13 cellular contexts compared by ENCODE assay signal in the genomic region with DNA sequence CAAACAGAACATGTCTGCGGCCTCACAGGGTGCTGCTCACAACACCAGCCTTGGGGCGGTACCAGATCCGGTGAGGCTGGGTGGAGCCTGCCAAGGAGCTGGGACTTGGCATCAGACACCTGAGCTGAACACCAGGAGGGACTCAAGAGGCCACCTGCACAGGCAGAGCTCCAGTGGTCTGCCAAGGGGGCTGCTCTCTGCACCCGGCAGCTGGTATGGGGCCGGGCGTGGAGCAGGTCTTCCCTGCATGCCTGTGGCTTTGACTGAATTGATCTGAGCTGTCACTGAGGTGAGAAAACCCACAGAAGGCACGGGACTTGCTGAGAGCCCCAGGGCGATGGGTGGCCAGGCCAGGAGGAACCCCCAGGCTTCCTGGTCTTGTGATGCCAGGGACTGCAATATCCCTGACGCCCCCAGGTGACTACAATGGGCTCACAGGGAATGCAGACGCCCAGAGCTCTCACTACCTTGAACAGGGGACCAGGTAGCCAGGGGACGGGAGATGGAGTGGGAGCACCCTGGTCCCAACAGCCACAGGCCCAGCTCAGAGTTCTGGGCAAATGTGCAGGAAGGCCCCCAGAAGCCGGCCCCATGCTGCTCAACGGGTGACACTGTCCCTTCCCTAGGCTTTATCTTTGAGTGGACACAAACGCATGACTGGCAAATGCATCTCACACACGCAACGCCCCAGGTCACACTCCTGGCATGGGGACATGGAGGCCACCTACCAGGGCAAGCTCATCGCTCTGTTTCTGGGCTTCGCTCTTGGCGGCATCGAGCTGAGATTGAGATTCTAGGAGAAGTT. TPM values are rescaled to one million over a fixed set of nuclear protein-coding genes. Genes with fewer than 3 reads are reported as not detected.
DNase-seq lines count a peak whose midpoint lies in the region; ATAC-seq and TF ChIP-seq lines count a peak whose summit lies in the region.
"Had no signal": no experiment of that assay in that cellular context is flagged by ENCODE, and none has a peak within 500 bp of the region (broad histone marks: within the 10 kb centered on the region; RNA-seq: fewer than 3 reads in every experiment).

No MANE protein-coding gene starts in this region.

- H3K27me3 Mint-ChIP-seq in activated T-helper 17 cell treated with anti-CD3 and anti-CD28 coated beads, Interleukin-2, amount 50 U/mL, for 72 hours, result no peaks in the 10 kb centered on the region
- H3K27me3 Mint-ChIP-seq in effector memory CD8-positive, alpha-beta T cell, result no peaks in the 10 kb centered on the region

- H3K4me2 ChIP-seq in HCT116 (ENCODE audit: low read length), result no peak overlapping the region

- no peak overlapping the region for H3K9ac ChIP-seq in HCT116 (ENCODE audit: low read length)

- H3K27ac Mint-ChIP-seq in activated T-helper 17 cell treated with anti-CD3 and anti-CD28 coated beads, Interleukin-2, amount 50 U/mL, for 72 hours, result peak overlapping the region; percentile 20
- peak overlapping the region in 1 of 2 donors; percentile 10 for H3K27ac Mint-ChIP-seq in effector memory CD8-positive, alpha-beta T cell
- H3K27ac Mint-ChIP-seq: activated T-helper 2 cell treated with anti-CD3 and anti-CD28 coated beads, Interferon-gamma antibody, Interleukin-2, Interleukin-4, amounts not matched to agents 10 μg/mL and 5 μg/mL and 100 μg/mL, durations not matched to agents 14 hours and 24 hours and 36 hours had no signal

- H3K4me3 Mint-ChIP-seq in activated T-helper 17 cell treated with anti-CD3 and anti-CD28 coated beads, Interleukin-2, amount 50 U/mL, for 72 hours, result no peak overlapping the region
- no peak overlapping the region for H3K4me3 Mint-ChIP-seq in effector memory CD8-positive, alpha-beta T cell

- TF ChIP-seq POLR2A in HCT116 (IDR thresholded peaks at IDR 0.05; ENCODE audit: borderline replicate concordance, extremely low read depth, insufficient read depth, insufficient read length), result no peak

- no peak overlapping the region for H3K27ac ChIP-seq in HCT116 (ENCODE audit: low read depth, low read length)
- H3K27ac ChIP-seq: psoas muscle, suprapubic skin had no signal

- H3K79me2 ChIP-seq in HCT116 (ENCODE audit: insufficient read depth, low read length), result no peaks in the 10 kb centered on the region

- peaks cover 16 to 28% of the 10 kb centered on the region in 2 experiments; a peak in 3 of 4 replicates for H3K36me3 ChIP-seq in HCT116 (ENCODE audit: control insufficient read depth in 1 of 2, insufficient read depth in 2 of 2, low read length in 2 of 2)

- ATAC-seq in HCT116 (peak; percentile 18), HG03378 (IDR thresholded peaks at IDR 0.05; ENCODE audit: unreplicated experiment) (no peak)
- ATAC-seq in activated T-helper 17 cell treated with anti-CD3 and anti-CD28 coated beads, Interleukin-2, amount 50 U/mL, for 72 hours (replicated peaks), result no peak
- no peak for ATAC-seq in effector memory CD8-positive, alpha-beta T cell (replicated peaks)

- H3K27me3 ChIP-seq in HCT116 (ENCODE audit: insufficient read depth, low read length), result no peaks in the 10 kb centered on the region
- H3K27me3 ChIP-seq: gastroesophageal sphincter, suprapubic skin had no signal

- RAD21 ChIA-PET in HCT116 (lab: Charles Lee; ENCODE audit: low non-redundant PET in 1 of 2, low total read pairs in 2 of 2, uncharacterized antibody in 2 of 2, unreplicated experiment in 2 of 2), result no interaction called here

- peaks cover 18% of the 10 kb centered on the region for H3K36me3 Mint-ChIP-seq in activated T-helper 17 cell treated with anti-CD3 and anti-CD28 coated beads, Interleukin-2, amount 50 U/mL, for 72 hours (ENCODE audit: low read depth)
- peaks cover 33% of the 10 kb centered on the region for H3K36me3 Mint-ChIP-seq in effector memory CD8-positive, alpha-beta T cell (ENCODE audit: insufficient read depth)

- no peak for TF ChIP-seq RAD21 in HCT116 (IDR thresholded peaks at IDR 0.05; ENCODE audit: low read depth)

- POLR2A ChIA-PET in HCT116 (lab: Charles Lee), result no interaction called here

- TF ChIP-seq CTCF in HCT116 (IDR thresholded peaks at IDR 0.05 in 2 of 3, conservative IDR thresholded peaks at IDR 0.05 in 1 of 3; ENCODE audit: borderline replicate concordance in 1 of 3, insufficient read depth in 1 of 3, low read depth in 2 of 3, low read length in 2 of 3), result no peak

- no peaks in the 10 kb centered on the region for H3K9me3 ChIP-seq in HCT116 (ENCODE audit: control insufficient read depth in 1 of 2, insufficient read depth in 1 of 2, low read depth in 1 of 2, low read length in 2 of 2)
- H3K9me3 ChIP-seq: gastroesophageal sphincter, psoas muscle, suprapubic skin had no signal

- BruUV-seq in HCT116 (replicated peaks; lab: Mats Ljungman, UMichigan), result no TSS peak

- no peaks in the 10 kb centered on the region for H3K9me3 Mint-ChIP-seq in activated T-helper 17 cell treated with anti-CD3 and anti-CD28 coated beads, Interleukin-2, amount 50 U/mL, for 72 hours
- H3K9me3 Mint-ChIP-seq in effector memory CD8-positive, alpha-beta T cell, result no peaks in the 10 kb centered on the region
- H3K9me3 Mint-ChIP-seq: activated T-helper 2 cell treated with anti-CD3 and anti-CD28 coated beads, Interferon-gamma antibody, Interleukin-2, Interleukin-4, amounts not matched to agents 10 μg/mL and 5 μg/mL and 100 μg/mL, durations not matched to agents 14 hours and 24 hours and 36 hours had no signal

- intact Hi-C loops in HCT116 (cut with micrococcal nuclease), result loop anchor here (1.0 kb wide), 2 partner anchors 81 to 114 kb away; no protein-coding TSS in a partner anchor

- H3K4me3 ChIP-seq in HCT116 (replicated peaks in 1 of 2; ENCODE audit: low read depth in 1 of 2, low read length in 2 of 2), result no peak overlapping the region
- H3K4me3 ChIP-seq: gastroesophageal sphincter, lung, psoas muscle, suprapubic skin had no signal

- CTCF ChIA-PET in HCT116 (lab: Charles Lee), result interaction anchor here (0.8 to 1.2 kb wide), 3 partner anchors 81 to 814 kb away, joined by 3 to 8 read pairs (median 4); no protein-coding TSS in a partner anchor

- H3K4me1 ChIP-seq in HCT116 (ENCODE audit: control insufficient read depth in 1 of 2, insufficient read depth in 2 of 2, low read length in 2 of 2), result no peaks in the 10 kb centered on the region

- H3K9me2 ChIP-seq in HCT116 (ENCODE audit: insufficient read depth), result no peaks in the 10 kb centered on the region

- DNase-seq in AG08396 (ENCODE audit: low spot score) (peak; percentile 7), HCT116 (ENCODE audit: low read depth, low spot score) (no peak), myocyte (ENCODE audit: low read depth) (peak; percentile 48), NCI-H1694 (lab: John Stamatoyannopoulos, UW) (no peak), NCI-H1930 (lab: John Stamatoyannopoulos, UW) (no peak)
- DNase-seq in effector memory CD8-positive, alpha-beta T cell, result no peak

- no peaks in the 10 kb centered on the region for H3K4me1 Mint-ChIP-seq in activated T-helper 17 cell treated with anti-CD3 and anti-CD28 coated beads, Interleukin-2, amount 50 U/mL, for 72 hours
- H3K4me1 Mint-ChIP-seq in effector memory CD8-positive, alpha-beta T cell (ENCODE audit: low read depth in 2 of 2), result peaks cover 0 to 5% of the 10 kb centered on the region in 2 donors

- H2AFZ ChIP-seq in HCT116 (ENCODE audit: low read depth, low read length, poor library complexity, severe bottlenecking), result no peak overlapping the region

- no peaks in the 10 kb centered on the region for H4K20me1 ChIP-seq in HCT116 (ENCODE audit: insufficient read depth)

TF ChIP-seq in HCT116, 20 proteins besides CTCF, POLR2A, EP300 and RAD21:
- TF ChIP-seq EGR1 (IDR thresholded peaks at IDR 0.05; ENCODE audit: low read depth), result no peak
- TF ChIP-seq, protein P1, sequence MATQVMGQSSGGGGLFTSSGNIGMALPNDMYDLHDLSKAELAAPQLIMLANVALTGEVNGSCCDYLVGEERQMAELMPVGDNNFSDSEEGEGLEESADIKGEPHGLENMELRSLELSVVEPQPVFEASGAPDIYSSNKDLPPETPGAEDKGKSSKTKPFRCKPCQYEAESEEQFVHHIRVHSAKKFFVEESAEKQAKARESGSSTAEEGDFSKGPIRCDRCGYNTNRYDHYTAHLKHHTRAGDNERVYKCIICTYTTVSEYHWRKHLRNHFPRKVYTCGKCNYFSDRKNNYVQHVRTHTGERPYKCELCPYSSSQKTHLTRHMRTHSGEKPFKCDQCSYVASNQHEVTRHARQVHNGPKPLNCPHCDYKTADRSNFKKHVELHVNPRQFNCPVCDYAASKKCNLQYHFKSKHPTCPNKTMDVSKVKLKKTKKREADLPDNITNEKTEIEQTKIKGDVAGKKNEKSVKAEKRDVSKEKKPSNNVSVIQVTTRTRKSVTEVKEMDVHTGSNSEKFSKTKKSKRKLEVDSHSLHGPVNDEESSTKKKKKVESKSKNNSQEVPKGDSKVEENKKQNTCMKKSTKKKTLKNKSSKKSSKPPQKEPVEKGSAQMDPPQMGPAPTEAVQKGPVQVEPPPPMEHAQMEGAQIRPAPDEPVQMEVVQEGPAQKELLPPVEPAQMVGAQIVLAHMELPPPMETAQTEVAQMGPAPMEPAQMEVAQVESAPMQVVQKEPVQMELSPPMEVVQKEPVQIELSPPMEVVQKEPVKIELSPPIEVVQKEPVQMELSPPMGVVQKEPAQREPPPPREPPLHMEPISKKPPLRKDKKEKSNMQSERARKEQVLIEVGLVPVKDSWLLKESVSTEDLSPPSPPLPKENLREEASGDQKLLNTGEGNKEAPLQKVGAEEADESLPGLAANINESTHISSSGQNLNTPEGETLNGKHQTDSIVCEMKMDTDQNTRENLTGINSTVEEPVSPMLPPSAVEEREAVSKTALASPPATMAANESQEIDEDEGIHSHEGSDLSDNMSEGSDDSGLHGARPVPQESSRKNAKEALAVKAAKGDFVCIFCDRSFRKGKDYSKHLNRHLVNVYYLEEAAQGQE (IDR thresholded peaks at IDR 0.05; ENCODE audit: low read depth), result no peak
- no peak for TF ChIP-seq POLR2AphosphoS5 (IDR thresholded peaks at IDR 0.05; ENCODE audit: low read depth, low read length)
- TF ChIP-seq EZH2 (IDR thresholded peaks at IDR 0.05), result no peak

RNA-seq across cellular contexts. Expression of a gene that starts 48.2 kb away (rescaled TPM):
- total RNA-seq in HCT116 (2021; ENCODE audit: unreplicated experiment) (202 TPM), myocyte (361 and 482 TPM in 2 replicates)
- 96.2 and 121 TPM in 2 replicates for polyA plus RNA-seq in HCT116 (2012)
- 10 to 100 TPM; 42.9 to 45.8 TPM for total RNA-seq in activated T-helper 17 cell treated with anti-CD3 and anti-CD28 coated beads, Interleukin-2, amount 50 U/mL, for 72 hours
- 464 TPM for polyA plus RNA-seq in myocyte (2012)

Comparison
In these comparisons a context has a peak if more than half of its experiments do, and no peak if none do; other contexts are left out.
1. DNase-seq: peak in AG08396 (single experiment) and myocyte (single experiment); none in HCT116 (single experiment), NCI-H1694 (single experiment), NCI-H1930 (0 of 2) and effector memory CD8-positive, alpha-beta T cell (0 of 3).